In genomic region chr14:38290601-38291190, GRCh38 we compare ENCODE assay signal across 10 cellular contexts. TPM values are rescaled to one million over a fixed set of nuclear protein-coding genes. Genes with fewer than 3 reads are reported as not detected.
DNase-seq lines count a peak whose midpoint lies in the region; ATAC-seq and TF ChIP-seq lines count a peak whose summit lies in the region.
"Had no signal": no experiment of that assay in that cellular context is flagged by ENCODE, and none has a peak within 500 bp of the region (broad histone marks: within the 10 kb centered on the region; RNA-seq: fewer than 3 reads in every experiment).

No MANE protein-coding gene starts in this region.

- DNase-seq in DMS79 treated with DMSO at 0.1 percent for 48 hours (lab: John Stamatoyannopoulos, UW) (peak; percentile 87), NCI-H774 (lab: John Stamatoyannopoulos, UW) (peak; percentile 50), fibroblast of pulmonary artery (ENCODE audit: low read depth) (peak; percentile 99), pulmonary artery endothelial cell (ENCODE audit: low read depth, low spot score) (peak; percentile 98), NCI-H146 treated with DMSO at 0.1 percent for 48 hours (lab: John Stamatoyannopoulos, UW; ENCODE audit: unreplicated experiment) (no peak), colonic mucosa (no peak)
- DNase-seq in activated CD4-positive, alpha-beta T cell treated with anti-CD3 and anti-CD28 coated beads for 4 hours = no peak
- DNase-seq: activated CD4-positive, alpha-beta T cell treated with anti-CD3 and anti-CD28 coated beads for 1 hour; GF-D8 had no signal

- H3K9me3 ChIP-seq in colonic mucosa = no peaks in the 10 kb centered on the region

- no peak overlapping the region for H3K27ac ChIP-seq in colonic mucosa

- no peak for TF ChIP-seq CTCF in fibroblast of pulmonary artery (IDR thresholded peaks at IDR 0.05; ENCODE audit: low read length, missing control alignments)
- TF ChIP-seq CTCF in colonic mucosa (IDR thresholded peaks at IDR 0.05) = no peak

- intact Hi-C loops in colonic mucosa (cut with DNase I) = no loop called here

- no peaks in the 10 kb centered on the region for H3K27me3 ChIP-seq in colonic mucosa

- no peak overlapping the region for H3K4me3 ChIP-seq in fibroblast of pulmonary artery (replicated peaks; ENCODE audit: low read depth, low read length)
- no peak overlapping the region for H3K4me3 ChIP-seq in colonic mucosa

- H3K36me3 ChIP-seq in colonic mucosa = no peaks in the 10 kb centered on the region

- no peak overlapping the region for H3K9ac ChIP-seq in colonic mucosa (ENCODE audit: low read depth in 2 of 2, low read length in 2 of 2)

- no peaks in the 10 kb centered on the region for H3K4me1 ChIP-seq in colonic mucosa

- no peak for ATAC-seq in GM21360 (IDR thresholded peaks at IDR 0.05; ENCODE audit: unreplicated experiment)

RNA-seq across cellular contexts. Expression of gene CLEC14A, which starts 34.8 kb away (rescaled TPM):
- 256 and 388 TPM in 2 replicates for total RNA-seq in pulmonary artery endothelial cell
- total RNA-seq in colonic mucosa = 1 to 10 TPM; 4.4 to 7.7 TPM

Comparison
In these comparisons a context has a peak if more than half of its experiments do, and no peak if none do; other contexts are left out.
1. DNase-seq: peak in DMS79 treated with DMSO at 0.1 percent for 48 hours (single experiment), NCI-H774 (single experiment), fibroblast of pulmonary artery (single experiment) and pulmonary artery endothelial cell (single experiment); none in NCI-H146 treated with DMSO at 0.1 percent for 48 hours (single experiment), colonic mucosa (single experiment) and activated CD4-positive, alpha-beta T cell treated with anti-CD3 and anti-CD28 coated beads for 4 hours (0 of 2).
2. RNA of gene CLEC14A, which starts 34.8 kb away (total RNA-seq): 256 to 388 TPM in pulmonary artery endothelial cell; 4.4 to 7.7 TPM in colonic mucosa; every median in the first group is over 10 times any median in the second.